In the genomic region with DNA sequence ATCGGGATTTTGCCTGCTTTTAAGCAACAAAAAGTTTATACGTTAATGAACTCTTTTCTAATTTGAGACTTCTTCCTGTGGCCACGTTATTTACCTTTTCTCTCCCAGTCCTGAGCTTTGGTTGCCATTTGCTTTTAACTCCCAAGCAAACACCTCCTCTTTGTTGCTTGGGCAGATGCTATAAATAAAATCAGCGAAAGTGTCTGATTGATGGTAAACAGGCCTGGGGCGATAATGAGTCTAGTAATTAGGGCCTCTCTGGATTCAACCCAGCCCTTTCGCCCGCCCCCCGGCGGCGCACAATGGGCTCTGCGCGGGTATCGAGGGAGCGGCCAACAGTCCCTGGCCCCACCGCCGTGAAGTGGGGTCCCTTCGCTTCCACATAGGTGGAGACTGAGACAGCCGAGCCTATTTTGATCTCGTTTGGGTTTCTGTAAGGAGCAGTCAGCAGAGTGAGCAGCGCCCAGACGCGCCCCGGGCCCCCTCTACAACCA, we compare ENCODE assay signal across 8 cellular contexts. TPM values are rescaled to one million over a fixed set of nuclear protein-coding genes. Genes with fewer than 3 reads are reported as not detected.
DNase-seq lines count a peak whose midpoint lies in the region; ATAC-seq and TF ChIP-seq lines count a peak whose summit lies in the region.

No MANE protein-coding gene starts in this region.

- H3K36me3 ChIP-seq in trophoblast cell (ENCODE audit: control insufficient read depth in 1 of 2, insufficient read depth in 2 of 2, low read length in 2 of 2) = no peaks in the 10 kb centered on the region

- no peak overlapping the region for H4K12ac ChIP-seq in trophoblast cell (ENCODE audit: low read depth, low read length)

- in situ Hi-C loops in ACHN (cut with HindIII; ENCODE audit: low pct_ligation_motif_present, low pct_unique_long_range_greater_than_20kb, low sequenced_read_pairs) = no loop called here

- no peak overlapping the region for H2BK120ac ChIP-seq in trophoblast cell (ENCODE audit: insufficient read depth, low read length, poor library complexity)

- H3K9me3 ChIP-seq in trophoblast cell (ENCODE audit: insufficient read depth, low read depth, low read length) = peaks cover 2% of the 10 kb centered on the region

- H4K91ac ChIP-seq in trophoblast cell (ENCODE audit: low read depth, low read length) = no peak overlapping the region

- no peak overlapping the region for H3K23ac ChIP-seq in trophoblast cell (ENCODE audit: low read length)

- peak overlapping the region; percentile 9 for H2AFZ ChIP-seq in trophoblast cell (ENCODE audit: insufficient read depth, low read length, poor library complexity)

- H2BK5ac ChIP-seq in trophoblast cell (ENCODE audit: low read depth, low read length, poor library complexity) = no peak overlapping the region

- TF ChIP-seq CTCF in AG10803 (conservative IDR thresholded peaks at IDR 0.05; ENCODE audit: low read length) (no peak), fibroblast of mammary gland (conservative IDR thresholded peaks at IDR 0.05; ENCODE audit: control insufficient read depth, insufficient read depth, low read depth, low read length) (peak; percentile 11)

- H3K9ac ChIP-seq in trophoblast cell (ENCODE audit: low read length) = no peak overlapping the region

- H2BK12ac ChIP-seq in trophoblast cell (ENCODE audit: low read length) = no peak overlapping the region

- peak overlapping the region; percentile 95 for H3K4me2 ChIP-seq in trophoblast cell (ENCODE audit: low read length)

- no peak overlapping the region for H4K8ac ChIP-seq in trophoblast cell (ENCODE audit: low read depth, low read length)

- peak overlapping the region; percentile 81 for H3K4me3 ChIP-seq in AG10803 (ENCODE audit: low read length)
- peak overlapping the region; percentile 64 for H3K4me3 ChIP-seq in fibroblast of mammary gland (ENCODE audit: control insufficient read depth, low read depth, low read length)
- peak overlapping the region; percentile 83 for H3K4me3 ChIP-seq in trophoblast cell (ENCODE audit: low read depth, low read length)

- H3K27ac ChIP-seq in trophoblast cell (ENCODE audit: low read depth, low read length) = no peak overlapping the region

- H3K4me1 ChIP-seq in trophoblast cell (ENCODE audit: control insufficient read depth in 1 of 2, insufficient read depth in 2 of 2, low read length in 2 of 2) = peaks cover 0 to 6% of the 10 kb centered on the region in 2 experiments

- WGBS in trophoblast cell (ENCODE audit: extremely low coverage, insufficient coverage, insufficient read length) = no CpG with 5 or more reads among the region's 23 CpGs

- no peak overlapping the region for H3K18ac ChIP-seq in trophoblast cell (ENCODE audit: low read length)

- ATAC-seq in GM19328 (IDR thresholded peaks at IDR 0.05; ENCODE audit: unreplicated experiment) (peak; percentile 20), HG03521 (IDR thresholded peaks at IDR 0.05; ENCODE audit: unreplicated experiment) (peak; percentile 15)

- H2AK5ac ChIP-seq in trophoblast cell (ENCODE audit: low read length) = no peak overlapping the region

- no peaks in the 10 kb centered on the region for H3K79me1 ChIP-seq in trophoblast cell (ENCODE audit: low read length)

- H3K79me2 ChIP-seq in trophoblast cell (ENCODE audit: control insufficient read depth, insufficient read depth, low read length, poor library complexity) = no peaks in the 10 kb centered on the region

- no peak overlapping the region for H3K4ac ChIP-seq in trophoblast cell (ENCODE audit: low read depth, low read length)

- H3K14ac ChIP-seq in trophoblast cell (ENCODE audit: low read length) = no peak overlapping the region

- DNase-seq in AG10803 (ENCODE audit: low read depth) (no peak), SK-N-DZ (ENCODE audit: low spot score) (peak; percentile 59), fibroblast of mammary gland (ENCODE audit: low read depth) (no peak), trophoblast cell (no peak), NCI-H1048 (lab: John Stamatoyannopoulos, UW) (no peak), ACHN (no peak)

- H3K27me3 ChIP-seq in trophoblast cell (ENCODE audit: insufficient read depth, low read length) = no peaks in the 10 kb centered on the region

RNA-seq across cellular contexts. Expression of a gene that starts 0.8 kb away (rescaled TPM):
- polyA plus RNA-seq in SK-N-DZ (2014; cell fraction: cytosol; rRNA removed) = 18.4 and 18.6 TPM in 2 replicates
- 12.5 and 16.6 TPM in 2 replicates for polyA plus RNA-seq in SK-N-DZ (2014; cell fraction: nucleus; rRNA removed)
- 0.25 and 0.29 TPM in 2 replicates for polyA plus RNA-seq in trophoblast cell (2013)

RNA-seq across cellular contexts. Expression of a gene that starts 53.2 kb away (rescaled TPM):
- polyA plus RNA-seq in SK-N-DZ (2014; cell fraction: cytosol; rRNA removed) = 82.5 and 85.3 TPM in 2 replicates
- 46.2 and 56.6 TPM in 2 replicates for polyA plus RNA-seq in SK-N-DZ (2014; cell fraction: nucleus; rRNA removed)
- 36.7 and 38.1 TPM in 2 replicates for polyA plus RNA-seq in trophoblast cell (2013)
